Comparison of ENCODE assay signal across 17 cellular contexts in the genomic region with DNA sequence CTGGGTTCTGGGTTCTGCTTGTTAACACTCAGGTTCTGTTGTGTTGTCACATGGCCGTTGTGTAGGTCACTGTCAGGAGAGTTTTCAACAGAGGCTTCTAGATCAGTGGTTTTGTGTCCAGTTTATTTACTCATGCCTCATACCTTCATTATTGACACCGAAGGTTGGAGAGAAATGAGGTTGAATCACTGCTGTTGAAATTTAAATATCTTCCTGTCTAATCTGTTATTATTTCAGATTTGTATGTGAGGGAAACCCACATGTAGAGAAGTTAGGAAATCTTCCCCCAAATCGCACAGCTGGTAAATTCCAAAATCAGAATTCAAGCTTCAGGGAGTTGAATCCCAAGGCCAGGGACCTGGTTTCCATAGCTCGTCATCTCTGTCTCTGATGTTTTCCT. TPM values are rescaled to one million over a fixed set of nuclear protein-coding genes. Genes with fewer than 3 reads are reported as not detected.
DNase-seq lines count a peak whose midpoint lies in the region; ATAC-seq and TF ChIP-seq lines count a peak whose summit lies in the region.
"Had no signal": no experiment of that assay in that cellular context is flagged by ENCODE, and none has a peak within 500 bp of the region (broad histone marks: within the 10 kb centered on the region; RNA-seq: fewer than 3 reads in every experiment).

No MANE protein-coding gene starts in this region.

- H3K36me3 Mint-ChIP-seq in CD4-positive, alpha-beta memory T cell, result peaks cover 3 to 4% of the 10 kb centered on the region in 2 donors
- H3K36me3 Mint-ChIP-seq in naive thymus-derived CD4-positive, alpha-beta T cell, result peaks cover 0 to 5% (median 0%) of the 10 kb centered on the region in 5 donors
- H3K36me3 Mint-ChIP-seq: brain had no signal

- intact Hi-C loops in CD4-positive, alpha-beta memory T cell (cut with micrococcal nuclease), result loop anchor here (5.0 kb wide), 1 partner anchor 36 kb away; no protein-coding TSS in a partner anchor
- intact Hi-C loops in HCT116 (cut with micrococcal nuclease), result no loop called here
- intact Hi-C loops in naive thymus-derived CD4-positive, alpha-beta T cell (cut with micrococcal nuclease), result loop anchor here (5.0 kb wide), 2 partner anchors 36 to 79 kb away; no protein-coding TSS in a partner anchor

- no peak overlapping the region for H3K4me3 ChIP-seq in CD4-positive, alpha-beta memory T cell (ENCODE audit: low read length in 2 of 2)
- no peak overlapping the region for H3K4me3 ChIP-seq in HCT116 (replicated peaks in 1 of 2; ENCODE audit: low read depth in 1 of 2, low read length in 2 of 2)
- H3K4me3 ChIP-seq in brain microvascular endothelial cell (ENCODE audit: low read depth, low read length), result no peak overlapping the region
- no peak overlapping the region for H3K4me3 ChIP-seq in naive thymus-derived CD4-positive, alpha-beta T cell (ENCODE audit: low read length)

- BruUV-seq in HCT116 (replicated peaks; lab: Mats Ljungman, UMichigan), result no TSS peak

- H3K36me3 ChIP-seq in CD4-positive, alpha-beta memory T cell (ENCODE audit: insufficient read depth, low read length), result no peaks in the 10 kb centered on the region
- H3K36me3 ChIP-seq in HCT116 (ENCODE audit: control insufficient read depth in 1 of 2, insufficient read depth in 2 of 2, low read length in 2 of 2) (no peaks in the 10 kb centered on the region), brain microvascular endothelial cell (replicated peaks) (no peaks in the 10 kb centered on the region)
- no peaks in the 10 kb centered on the region for H3K36me3 ChIP-seq in naive thymus-derived CD4-positive, alpha-beta T cell (ENCODE audit: control insufficient read depth in 2 of 3, insufficient read depth in 3 of 3, low read length in 3 of 3)

- no peak for DNase-seq in CD4-positive, alpha-beta memory T cell
- DNase-seq in HCT116 (ENCODE audit: low read depth, low spot score) (no peak), brain microvascular endothelial cell (no peak), kidney glomerular epithelial cell (lab: John Stamatoyannopoulos, UW) (no peak), GM19240 (ENCODE audit: insufficient read length, low spot score) (no peak), NCI-H1092 treated with DMSO at 0.1 percent for 48 hours (lab: John Stamatoyannopoulos, UW) (no peak)
- DNase-seq in naive thymus-derived CD4-positive, alpha-beta T cell, result no peak
- no peak for DNase-seq in stimulated activated CD4-positive, alpha-beta T cell treated with anti-CD3 and anti-CD28 coated beads, Interleukin-12 subunit alpha, Interleukin-12 subunit beta, amount 100 ng/mL, for 4 hours
- DNase-seq: activated CD4-positive, alpha-beta T cell treated with anti-CD3 and anti-CD28 coated beads, Interleukin-2, amount 50 U/mL, for 48 hours; activated T-cell treated with anti-CD3 and anti-CD28 coated beads, Interleukin-2, amount 50 U/mL, for 72 hours; HFFc6; NCI-H2081 treated with DMSO at 0.1 percent for 48 hours; NCI-H748 treated with DMSO at 0.1 percent for 48 hours; PC-3; stimulated activated CD4-positive, alpha-beta T cell treated with anti-CD3 and anti-CD28 coated beads, Interleukin-2, amount 100 ng/mL, for 48 hours had no signal

- in situ Hi-C loops in brain microvascular endothelial cell (cut with HindIII; ENCODE audit: low pct_ligation_motif_present, low sequenced_read_pairs), result no loop called here

- POLR2A ChIA-PET in CD4-positive, alpha-beta memory T cell (lab: Charles Lee; ENCODE audit: partially characterized antibody), result interaction anchor here (0.9 to 17.8 kb wide), 6 partner anchors 8 to 60 kb away, joined by 3 to 1468 read pairs (median 97); partner anchors contain the start of gene KLF6
- POLR2A ChIA-PET in HCT116 (lab: Charles Lee), result interaction anchor here (1.9 kb wide), 1 partner anchor 29 kb away, joined by 8 read pairs; the partner anchor contains the start of gene KLF6
- POLR2A ChIA-PET in naive thymus-derived CD4-positive, alpha-beta T cell (lab: Charles Lee), result interaction anchor here (1.2 to 17.5 kb wide), 2 partner anchors 17 to 30 kb away, joined by 3 to 401 read pairs; partner anchors contain the start of gene KLF6

- peak overlapping the region in 5 of 7 donors; percentile 78 to 89 (median 85) for H3K27ac Mint-ChIP-seq in CD4-positive, alpha-beta memory T cell
- H3K27ac Mint-ChIP-seq in naive thymus-derived CD4-positive, alpha-beta T cell, result peak overlapping the region in 6 of 9 donors; percentile 11 to 67 (median 53)
- H3K27ac Mint-ChIP-seq: activated T-cell treated with anti-CD3 and anti-CD28 coated beads, Interleukin-2, amount 50 U/mL, for 72 hours; brain; HFFc6 had no signal

- peak overlapping the region in 3 of 8 donors; percentile 12 to 58 (median 48) for H3K4me3 Mint-ChIP-seq in CD4-positive, alpha-beta memory T cell
- H3K4me3 Mint-ChIP-seq in naive thymus-derived CD4-positive, alpha-beta T cell, result no peak overlapping the region
- H3K4me3 Mint-ChIP-seq: activated T-cell treated with anti-CD3 and anti-CD28 coated beads, Interleukin-2, amount 50 U/mL, for 72 hours; brain; HFFc6 had no signal

- TF ChIP-seq CTCF in HCT116 (IDR thresholded peaks at IDR 0.05 in 2 of 3, conservative IDR thresholded peaks at IDR 0.05 in 1 of 3; ENCODE audit: borderline replicate concordance in 1 of 3, insufficient read depth in 1 of 3, low read depth in 2 of 3, low read length in 2 of 3) (no peak), brain microvascular endothelial cell (IDR thresholded peaks at IDR 0.05; ENCODE audit: low read depth, low read length, missing control alignments) (no peak)

- peaks cover 62% of the 10 kb centered on the region for H3K4me1 ChIP-seq in CD4-positive, alpha-beta memory T cell (ENCODE audit: insufficient read depth, low read length)
- H3K4me1 ChIP-seq in HCT116 (ENCODE audit: control insufficient read depth in 1 of 2, insufficient read depth in 2 of 2, low read length in 2 of 2), result peaks cover 31 to 50% of the 10 kb centered on the region in 2 experiments
- peaks cover 36 to 46% of the 10 kb centered on the region in 2 donors for H3K4me1 ChIP-seq in naive thymus-derived CD4-positive, alpha-beta T cell (ENCODE audit: control insufficient read depth in 2 of 2, insufficient read depth in 2 of 2, low read length in 2 of 2)

- ATAC-seq in HCT116, result no peak
- ATAC-seq in naive thymus-derived CD4-positive, alpha-beta T cell, result no peak
- ATAC-seq: activated T-cell treated with anti-CD3 and anti-CD28 coated beads, Interleukin-2, amount 50 U/mL, for 72 hours; PC-3; sciatic nerve had no signal

- no peak overlapping the region for H3K27ac ChIP-seq in CD4-positive, alpha-beta memory T cell (ENCODE audit: low read depth, low read length)
- H3K27ac ChIP-seq in HCT116 (ENCODE audit: low read depth, low read length), result no peak overlapping the region
- peak overlapping the region; percentile 41 for H3K27ac ChIP-seq in brain microvascular endothelial cell
- no peak overlapping the region for H3K27ac ChIP-seq in naive thymus-derived CD4-positive, alpha-beta T cell (ENCODE audit: low read depth, low read length)

- no peaks in the 10 kb centered on the region for H3K27me3 Mint-ChIP-seq in CD4-positive, alpha-beta memory T cell
- H3K27me3 Mint-ChIP-seq in naive thymus-derived CD4-positive, alpha-beta T cell, result no peaks in the 10 kb centered on the region

- CTCF ChIA-PET in CD4-positive, alpha-beta memory T cell (lab: Charles Lee; ENCODE audit: partially characterized antibody), result no interaction called here
- CTCF ChIA-PET in HCT116 (lab: Charles Lee), result no interaction called here
- CTCF ChIA-PET in naive thymus-derived CD4-positive, alpha-beta T cell (lab: Charles Lee), result no interaction called here

- peaks cover 0 to 4% (median 0%) of the 10 kb centered on the region in 8 donors for H3K9me3 Mint-ChIP-seq in CD4-positive, alpha-beta memory T cell
- peaks cover 0 to 8% (median 0%) of the 10 kb centered on the region in 11 donors for H3K9me3 Mint-ChIP-seq in naive thymus-derived CD4-positive, alpha-beta T cell
- H3K9me3 Mint-ChIP-seq: activated T-cell treated with anti-CD3 and anti-CD28 coated beads, Interleukin-2, amount 50 U/mL, for 72 hours; HFFc6 had no signal

- RAD21 ChIA-PET in HCT116 (lab: Charles Lee; ENCODE audit: low non-redundant PET in 1 of 2, low total read pairs in 2 of 2, uncharacterized antibody in 2 of 2, unreplicated experiment in 2 of 2), result no interaction called here

- no peak for TF ChIP-seq POLR2A in HCT116 (IDR thresholded peaks at IDR 0.05; ENCODE audit: borderline replicate concordance, extremely low read depth, insufficient read depth, insufficient read length)

- no peaks in the 10 kb centered on the region for H3K79me2 ChIP-seq in HCT116 (ENCODE audit: insufficient read depth, low read length)

- H3K9me3 ChIP-seq in CD4-positive, alpha-beta memory T cell (ENCODE audit: control insufficient read depth in 1 of 2, low read length in 2 of 2), result no peaks in the 10 kb centered on the region
- no peaks in the 10 kb centered on the region for H3K9me3 ChIP-seq in HCT116 (ENCODE audit: control insufficient read depth in 1 of 2, insufficient read depth in 1 of 2, low read depth in 1 of 2, low read length in 2 of 2)
- no peaks in the 10 kb centered on the region for H3K9me3 ChIP-seq in naive thymus-derived CD4-positive, alpha-beta T cell (ENCODE audit: control insufficient read depth in 2 of 3, low read length in 3 of 3)

- no peaks in the 10 kb centered on the region for H3K9me2 ChIP-seq in HCT116 (ENCODE audit: insufficient read depth)

- H4K20me1 ChIP-seq in HCT116 (ENCODE audit: insufficient read depth), result no peaks in the 10 kb centered on the region

- no peak for TF ChIP-seq RAD21 in HCT116 (IDR thresholded peaks at IDR 0.05; ENCODE audit: low read depth)

- no peak overlapping the region for H3K4me2 ChIP-seq in HCT116 (ENCODE audit: low read length)

- H3K27me3 ChIP-seq in CD4-positive, alpha-beta memory T cell (ENCODE audit: insufficient read depth, low read length), result no peaks in the 10 kb centered on the region
- H3K27me3 ChIP-seq in HCT116 (ENCODE audit: insufficient read depth, low read length) (no peaks in the 10 kb centered on the region), brain microvascular endothelial cell (replicated peaks) (no peaks in the 10 kb centered on the region)
- H3K27me3 ChIP-seq in naive thymus-derived CD4-positive, alpha-beta T cell (ENCODE audit: control insufficient read depth in 2 of 2, insufficient read depth in 2 of 2, low read length in 2 of 2), result no peaks in the 10 kb centered on the region

- H3K4me1 Mint-ChIP-seq in CD4-positive, alpha-beta memory T cell, result peaks cover 24 to 70% (median 50%) of the 10 kb centered on the region in 4 donors
- peaks cover 26 to 65% (median 44%) of the 10 kb centered on the region in 7 donors for H3K4me1 Mint-ChIP-seq in naive thymus-derived CD4-positive, alpha-beta T cell

- H3K9ac ChIP-seq in HCT116 (ENCODE audit: low read length), result no peak overlapping the region

- peak overlapping the region; percentile 13 for H2AFZ ChIP-seq in HCT116 (ENCODE audit: low read depth, low read length, poor library complexity, severe bottlenecking)

RNA-seq across cellular contexts. Expression of gene KLF6, which starts 28.3 kb away (rescaled TPM):
- total RNA-seq in CD4-positive, alpha-beta memory T cell, result 100 to 1,000 TPM; 291 to 311 TPM
- polyA plus RNA-seq in CD4-positive, alpha-beta memory T cell, result 100 to 1,000 TPM; 814 to 865 TPM
- 82.2 TPM for total RNA-seq in HCT116 (2021; ENCODE audit: unreplicated experiment)
- 119 and 155 TPM in 2 replicates for polyA plus RNA-seq in HCT116 (2012)
- total RNA-seq in naive thymus-derived CD4-positive, alpha-beta T cell, result 1,000 to 10,000 TPM in 1 of 5 experiments, 100 to 1,000 TPM in 4; 142 to 1,870 (median 168) TPM
- polyA plus RNA-seq in naive thymus-derived CD4-positive, alpha-beta T cell, result 100 to 1,000 TPM; 153 to 190 TPM
